In the genomic region with DNA sequence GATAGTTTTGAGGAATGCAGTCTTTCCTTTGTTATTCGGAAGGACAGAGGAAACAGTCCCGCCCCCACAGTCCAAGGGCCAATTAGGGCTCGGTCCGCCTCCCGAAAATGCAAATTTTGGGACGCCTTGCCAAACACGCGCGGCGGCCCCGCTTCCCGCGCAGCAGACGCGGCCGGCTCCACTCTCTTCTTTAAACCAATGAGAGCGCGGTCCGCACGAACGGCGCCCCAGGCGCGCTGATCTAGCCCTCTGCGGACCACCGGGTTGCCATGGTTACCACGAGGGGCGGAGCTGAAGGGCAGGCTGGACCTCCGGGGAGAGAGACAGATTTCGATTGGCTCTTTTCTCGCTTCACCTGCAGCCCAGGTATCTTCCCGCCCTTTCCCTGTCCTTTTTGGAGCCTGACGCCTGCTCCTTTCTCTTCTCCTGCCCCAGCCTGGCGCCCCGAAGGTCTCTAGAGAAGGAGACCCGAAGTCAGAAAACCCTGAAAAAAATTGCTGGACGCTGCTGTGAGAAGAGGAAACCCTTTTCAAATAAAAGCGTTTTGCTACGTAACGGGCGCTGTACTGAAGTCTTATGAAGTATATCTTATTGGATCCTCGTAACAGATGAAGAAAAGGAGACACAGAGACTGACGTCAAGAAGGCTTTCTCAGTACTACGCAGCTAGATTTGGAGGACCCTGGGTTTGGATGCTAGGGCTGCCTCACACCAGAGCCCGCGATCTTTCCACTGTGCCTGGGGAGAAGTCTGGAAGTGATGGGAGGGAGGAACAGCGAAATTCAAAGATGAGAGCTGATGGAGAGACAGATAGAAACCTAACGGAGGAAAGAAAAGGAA, we compare ENCODE assay signal across 8 cellular contexts. TPM values are rescaled to one million over a fixed set of nuclear protein-coding genes. Genes with fewer than 3 reads are reported as not detected.
DNase-seq lines count a peak whose midpoint lies in the region; ATAC-seq and TF ChIP-seq lines count a peak whose summit lies in the region.

No MANE protein-coding gene starts in this region.

- CTCF ChIA-PET in activated CD4-positive, alpha-beta T cell treated with anti-CD3 and anti-CD28 coated beads, Interleukin-2, amount 10 ng/mL, durations not matched to agents 7 days and 5 days (lab: Charles Lee), result interaction anchor here (0.6 to 7.2 kb wide), 7 partner anchors 11 to 970 kb away, joined by 3 to 71 read pairs (median 3); a partner anchor contains a TSS

- H3K4me1 Mint-ChIP-seq in activated CD4-positive, alpha-beta T cell treated with anti-CD3 and anti-CD28 coated beads, Interleukin-2, amount 10 ng/mL, durations not matched to agents 7 days and 5 days, result peaks cover 53% of the 10 kb centered on the region

- no peak overlapping the region for H3K4me3 ChIP-seq in fibroblast of mammary gland (ENCODE audit: control insufficient read depth, low read depth, low read length)

- peaks cover 81% of the 10 kb centered on the region for H3K27me3 Mint-ChIP-seq in activated CD4-positive, alpha-beta T cell treated with anti-CD3 and anti-CD28 coated beads, Interleukin-2, amount 10 ng/mL, durations not matched to agents 7 days and 5 days

- TF ChIP-seq CTCF in fibroblast of mammary gland (conservative IDR thresholded peaks at IDR 0.05; ENCODE audit: control insufficient read depth, insufficient read depth, low read depth, low read length), result no peak

- ATAC-seq in GM21515 (IDR thresholded peaks at IDR 0.05; ENCODE audit: unreplicated experiment) (no peak), HG02840 (IDR thresholded peaks at IDR 0.05; ENCODE audit: low FRiP score, unreplicated experiment) (no peak), GM18867 (IDR thresholded peaks at IDR 0.05; ENCODE audit: unreplicated experiment) (no peak)

- no peaks in the 10 kb centered on the region for H3K9me3 Mint-ChIP-seq in activated CD4-positive, alpha-beta T cell treated with anti-CD3 and anti-CD28 coated beads, Interleukin-2, amount 10 ng/mL, durations not matched to agents 7 days and 5 days

- peak overlapping the region; percentile 81 for H3K27ac Mint-ChIP-seq in activated CD4-positive, alpha-beta T cell treated with anti-CD3 and anti-CD28 coated beads, Interleukin-2, amount 10 ng/mL, durations not matched to agents 7 days and 5 days

- POLR2A ChIA-PET in activated CD4-positive, alpha-beta T cell treated with anti-CD3 and anti-CD28 coated beads, Interleukin-2, amount 10 ng/mL, durations not matched to agents 7 days and 5 days (lab: Charles Lee), result interaction anchor here (0.6 kb wide), 1 partner anchor 131 kb away, joined by 4 read pairs; no protein-coding TSS in a partner anchor

- H3K36me3 Mint-ChIP-seq in activated CD4-positive, alpha-beta T cell treated with anti-CD3 and anti-CD28 coated beads, Interleukin-2, amount 10 ng/mL, durations not matched to agents 7 days and 5 days (ENCODE audit: low read depth), result peaks cover 3% of the 10 kb centered on the region

- peak overlapping the region; percentile 15 for H3K4me3 Mint-ChIP-seq in activated CD4-positive, alpha-beta T cell treated with anti-CD3 and anti-CD28 coated beads, Interleukin-2, amount 10 ng/mL, durations not matched to agents 7 days and 5 days

- DNase-seq in EL (peak; percentile 61), NCI-H1105 treated with DMSO at 0.1 percent for 48 hours (lab: John Stamatoyannopoulos, UW) (peak; percentile 96), fibroblast of mammary gland (ENCODE audit: low read depth) (peak; percentile 30), occipital lobe (lab: John Stamatoyannopoulos, UW) (peak; percentile 20)
- peak; percentile 55 for DNase-seq in activated CD4-positive, alpha-beta T cell treated with anti-CD3 and anti-CD28 coated beads, Interleukin-2, amount 10 ng/mL, durations not matched to agents 7 days and 5 days

RNA-seq across cellular contexts. Expression of a gene that starts 2.0 kb away (rescaled TPM):
- total RNA-seq in activated CD4-positive, alpha-beta T cell treated with anti-CD3 and anti-CD28 coated beads, Interleukin-2, amount 10 ng/mL, durations not matched to agents 7 days and 5 days, result 1 to 10 TPM in 1 of 2 experiments, under 1 TPM in 1; 0.52 to 1.2 TPM
- not detected for total RNA-seq in occipital lobe

RNA-seq across cellular contexts. Expression of a gene that starts 3.9 kb away (rescaled TPM):
- total RNA-seq in activated CD4-positive, alpha-beta T cell treated with anti-CD3 and anti-CD28 coated beads, Interleukin-2, amount 10 ng/mL, durations not matched to agents 7 days and 5 days, result not detected
- total RNA-seq in occipital lobe, result not detected

RNA-seq across cellular contexts. Expression of a gene that starts 20.1 kb away (rescaled TPM):
- under 1 TPM; 0.15 to 0.25 TPM for total RNA-seq in activated CD4-positive, alpha-beta T cell treated with anti-CD3 and anti-CD28 coated beads, Interleukin-2, amount 10 ng/mL, durations not matched to agents 7 days and 5 days
- total RNA-seq in occipital lobe, result 34.6 TPM

RNA-seq across cellular contexts. Expression of a gene that starts 30.4 kb away (rescaled TPM):
- total RNA-seq in activated CD4-positive, alpha-beta T cell treated with anti-CD3 and anti-CD28 coated beads, Interleukin-2, amount 10 ng/mL, durations not matched to agents 7 days and 5 days, result 100 to 1,000 TPM; 146 to 176 TPM
- 58.0 TPM for total RNA-seq in occipital lobe

RNA-seq across cellular contexts. Expression of a gene that starts 31.8 kb away (rescaled TPM):
- total RNA-seq in activated CD4-positive, alpha-beta T cell treated with anti-CD3 and anti-CD28 coated beads, Interleukin-2, amount 10 ng/mL, durations not matched to agents 7 days and 5 days, result 10 to 100 TPM; 49.2 to 60.4 TPM
- 8.0 TPM for total RNA-seq in occipital lobe

Comparison
In these comparisons a context has a peak if more than half of its experiments do, and no peak if none do; other contexts are left out.
1. DNase-seq: peak in every context shown above with its lines; median percentile 96 in NCI-H1105 treated with DMSO at 0.1 percent for 48 hours; 61 in EL; 55 in activated CD4-positive, alpha-beta T cell treated with anti-CD3 and anti-CD28 coated beads, Interleukin-2, amount 10 ng/mL, durations not matched to agents 7 days and 5 days; 30 in fibroblast of mammary gland; 20 in occipital lobe.
2. RNA of a gene that starts 20.1 kb away (total RNA-seq): 34.6 TPM in occipital lobe (single experiment); 0.15 to 0.25 TPM in activated CD4-positive, alpha-beta T cell treated with anti-CD3 and anti-CD28 coated beads, Interleukin-2, amount 10 ng/mL, durations not matched to agents 7 days and 5 days; every median in the first group is over 10 times any median in the second.